In genomic region chr7:138258194-138258554, GRCh38 we compare ENCODE assay signal across 1 cellular context.
TF ChIP-seq lines count a peak whose summit lies in the region.

No MANE protein-coding gene starts in this region.

TF ChIP-seq in HepG2, 621 proteins besides CTCF, POLR2A, EP300 and RAD21 (continued from another document):
- TF ChIP-seq CSRNP1 (CRISPR knock-in tag; IDR thresholded peaks at IDR 0.05) (0 out of 2 replicates have a peak, but pooled peaks have one; percentile 14), MXD4 (CRISPR knock-in tag; IDR thresholded peaks at IDR 0.05) (no peak), ZNF18 (CRISPR knock-in tag; IDR thresholded peaks at IDR 0.05; ENCODE audit: insufficient replicate concordance) (peak; percentile 43)
